ENCODE assay signal across 8 cellular contexts in the genomic region with DNA sequence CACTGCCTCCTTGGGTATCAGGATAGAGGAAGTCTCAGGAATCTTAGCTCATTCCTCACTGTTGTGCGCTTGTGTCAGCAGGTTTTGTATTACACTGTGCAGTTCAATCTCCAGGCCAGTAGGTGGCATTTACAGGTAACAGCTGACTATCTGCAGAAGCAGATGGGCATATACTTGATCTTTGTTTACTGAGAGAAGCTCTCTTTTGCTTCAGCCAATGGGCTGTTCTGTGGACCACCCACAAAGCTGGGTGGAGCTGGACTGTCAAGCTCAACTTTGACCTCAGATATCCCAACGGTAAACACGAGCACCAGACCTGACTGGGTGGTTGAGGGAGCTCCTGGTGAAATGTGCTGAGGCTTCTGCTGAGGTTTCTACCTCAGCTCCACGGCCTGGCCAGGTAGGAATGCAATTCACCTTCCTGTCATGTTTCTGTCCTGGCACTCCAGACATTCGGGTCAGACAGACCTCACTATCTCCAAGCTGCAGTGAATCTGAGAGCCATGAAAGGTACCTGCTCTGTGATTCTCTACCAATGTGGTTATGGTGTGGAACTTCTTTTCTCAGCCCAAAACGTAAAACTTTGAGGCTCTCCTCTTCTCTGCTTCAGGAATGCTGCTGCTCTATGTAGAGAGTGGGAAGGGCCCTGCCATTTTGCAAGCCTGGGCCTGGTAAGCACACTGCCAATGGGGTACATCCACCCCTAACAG.
DNase-seq lines count a peak whose midpoint lies in the region; ATAC-seq and TF ChIP-seq lines count a peak whose summit lies in the region.

No MANE protein-coding gene starts in this region.

- H3K9me2 ChIP-seq in Loucy (replicated peaks; ENCODE audit: low read depth, low read length): no peaks in the 10 kb centered on the region

- TF ChIP-seq CTCF in GM12872 (IDR thresholded peaks at IDR 0.05; ENCODE audit: insufficient read depth, low read depth, low read length): peak; percentile 89
- peak; percentile 84 for TF ChIP-seq CTCF in Loucy (conservative IDR thresholded peaks at IDR 0.05; ENCODE audit: low read length)
- peak; percentile 60 for TF ChIP-seq CTCF in WTC11 (IDR thresholded peaks at IDR 0.05)
- TF ChIP-seq CTCF in right atrium auricular region (IDR thresholded peaks at IDR 0.05): peak; percentile 30 to 68

- no peaks in the 10 kb centered on the region for H3F3A ChIP-seq in Loucy (ENCODE audit: low read depth)

- no peaks in the 10 kb centered on the region for H3K27me3 ChIP-seq in Loucy (ENCODE audit: insufficient read depth, low read length, poor library complexity, severe bottlenecking)
- no peaks in the 10 kb centered on the region for H3K27me3 ChIP-seq in right atrium auricular region

- H3K4me1 ChIP-seq in Loucy (ENCODE audit: insufficient read depth, low read length, poor library complexity, severe bottlenecking) (no peaks in the 10 kb centered on the region), right atrium auricular region (no peaks in the 10 kb centered on the region)

- H3K27me3 Mint-ChIP-seq in WTC11 (ENCODE audit: low read depth): no peaks in the 10 kb centered on the region

- 0 out of 2 replicates have a peak, but pooled peaks cover 3% of the 10 kb centered on the region for H3K36me3 Mint-ChIP-seq in WTC11

- no peaks in the 10 kb centered on the region for H4K20me1 ChIP-seq in Loucy (ENCODE audit: insufficient read depth, low read length, poor library complexity, severe bottlenecking)

- peak; percentile 96 for ATAC-seq in WTC11

- no peak overlapping the region for H3K4me3 ChIP-seq in Loucy (ENCODE audit: low read length, poor library complexity, severe bottlenecking)
- H3K4me3 ChIP-seq in right atrium auricular region: no peak overlapping the region

- H3K4me3 Mint-ChIP-seq in WTC11: no peak overlapping the region

- H3K4me2 ChIP-seq in Loucy (ENCODE audit: low read depth, low read length, poor library complexity, severe bottlenecking): no peak overlapping the region

- H3K9ac ChIP-seq in Loucy (ENCODE audit: low read depth, low read length, poor library complexity, severe bottlenecking): no peak overlapping the region

- H3K36me3 ChIP-seq in Loucy (ENCODE audit: insufficient read depth, low read length) (no peaks in the 10 kb centered on the region), right atrium auricular region (no peaks in the 10 kb centered on the region)

- CTCF ChIA-PET in HEK293T (lab: Yijun Ruan, JAX) (interaction anchor here (0.5 to 2.3 kb wide), 18 partner anchors 8 to 1695 kb away, joined by 3 to 8 read pairs (median 3); no protein-coding TSS in a partner anchor), WTC11 (lab: Charles Lee) (interaction anchor here (0.5 to 2.6 kb wide), 59 partner anchors 8 to 1152 kb away, joined by 3 to 28 read pairs (median 4); partner anchors contain the start of gene PLK2)

- H3K79me2 ChIP-seq in Loucy (ENCODE audit: insufficient read depth, low read length): no peaks in the 10 kb centered on the region

- POLR2A ChIA-PET in HEK293T (lab: Yijun Ruan, JAX) (interaction anchor here (1.8 kb wide), 1 partner anchor 810 kb away, joined by 8 read pairs; the partner anchor contains the start of gene PLK2), WTC11 (lab: Charles Lee) (interaction anchor here (1.1 kb wide), 1 partner anchor 41 kb away, joined by 3 read pairs; no protein-coding TSS in a partner anchor)

- peaks cover 19% of the 10 kb centered on the region for H3K4me1 Mint-ChIP-seq in WTC11

- peak overlapping the region; percentile 82; the same call in 1 of the 2 replicates for H3K27ac Mint-ChIP-seq in WTC11

- peak overlapping the region; percentile 47 for H2AFZ ChIP-seq in Loucy (ENCODE audit: low read length)

- peaks cover 28% of the 10 kb centered on the region for H3K9me3 Mint-ChIP-seq in WTC11

- peak; percentile 59 for DNase-seq in ACHN
- DNase-seq in HEK293T (ENCODE audit: extremely low spot score): peak; percentile 40
- peak; percentile 49 for DNase-seq in WTC11 (ENCODE audit: low spot score)
- DNase-seq in right atrium auricular region (ENCODE audit: low spot score): no peak
- peak; percentile 27 for DNase-seq in stimulated activated CD4-positive, alpha-beta T cell treated with anti-CD3 and anti-CD28 coated beads, Interleukin-4, amount 100 ng/mL, for 24 hours
- DNase-seq in globus pallidus (ENCODE audit: low spot score): no peak

- in situ Hi-C loops in ACHN (cut with HindIII; ENCODE audit: low pct_ligation_motif_present, low pct_unique_long_range_greater_than_20kb, low sequenced_read_pairs): no loop called here

- H3K27ac ChIP-seq in right atrium auricular region: no peak overlapping the region

- no peaks in the 10 kb centered on the region; the same call in 1 of the 2 replicates for H3K9me3 ChIP-seq in Loucy (ENCODE audit: insufficient read depth, low read depth, low read length)
- peaks cover 0 to 20% of the 10 kb centered on the region in 2 donors for H3K9me3 ChIP-seq in right atrium auricular region

TF ChIP-seq in HEK293T, 16 proteins besides CTCF, POLR2A, EP300 and RAD21:
- TF ChIP-seq PKNOX1 (IDR thresholded peaks at IDR 0.05) (no peak), HDGF (IDR thresholded peaks at IDR 0.05; ENCODE audit: borderline replicate concordance) (no peak)

TF ChIP-seq in WTC11, 78 proteins besides CTCF, POLR2A, EP300 and RAD21:
- TF ChIP-seq ZNF317 (CRISPR knock-in tag; IDR thresholded peaks at IDR 0.05; ENCODE audit: borderline replicate concordance, low read depth) (peak; percentile 92), USF1 (CRISPR knock-in tag; IDR thresholded peaks at IDR 0.05) (no peak)

Comparison
In these comparisons a context has a peak if more than half of its experiments do, and no peak if none do; other contexts are left out.
1. DNase-seq: peak in ACHN (single experiment), HEK293T (single experiment), WTC11 (single experiment) and stimulated activated CD4-positive, alpha-beta T cell treated with anti-CD3 and anti-CD28 coated beads, Interleukin-4, amount 100 ng/mL, for 24 hours (single experiment); none in right atrium auricular region (single experiment) and globus pallidus (single experiment).
2. Peak in every context shown above with its lines, with median percentiles within 50 percentile points of each other: CTCF ChIP-seq.